25 cellular contexts compared by ENCODE assay signal in genomic region chr6:29345380-29345779, GRCh38. TPM values are rescaled to one million over a fixed set of nuclear protein-coding genes. Genes with fewer than 3 reads are reported as not detected.
A peak's percentile ranks its signal among the peaks of the same experiment; 100 is the strongest.
DNase-seq lines count a peak whose midpoint lies in the region; ATAC-seq, FAIRE-seq and TF ChIP-seq lines count a peak whose summit lies in the region.
"Had no signal": no experiment of that assay in that cellular context is flagged by ENCODE, and none has a peak within 500 bp of the region (broad histone marks: within the 10 kb centered on the region; RNA-seq: fewer than 3 reads in every experiment).

No MANE protein-coding gene starts in this region.

- H2BK5ac ChIP-seq in IMR-90 (ENCODE audit: low read depth, low read length, poor library complexity, severe bottlenecking), result no peak overlapping the region

- no peak overlapping the region for H3K4me2 ChIP-seq in HepG2 (ENCODE audit: low read depth, low read length)
- H3K4me2 ChIP-seq in IMR-90 (ENCODE audit: low read depth, low read length), result no peak overlapping the region
- H3K4me2 ChIP-seq: BLaER1 had no signal

- no peaks in the 10 kb centered on the region for H3K79me1 ChIP-seq in IMR-90 (ENCODE audit: low read depth in 1 of 2, low read length in 2 of 2)

- H3K56ac ChIP-seq in IMR-90 (ENCODE audit: extremely low read depth, insufficient read depth, low read length), result no peak overlapping the region

- H2BK120ac ChIP-seq in IMR-90 (ENCODE audit: low read depth, low read length), result no peak overlapping the region

- BruUV-seq in HepG2 (replicated peaks; lab: Mats Ljungman, UMichigan) (no TSS peak), IMR-90 (replicated peaks; lab: Mats Ljungman, UMichigan) (no TSS peak)

- FAIRE-seq in HepG2 (lab: Jason Lieb, UNC) (no peak), kidney (lab: Jason Lieb, UNC) (peak; percentile 49)
- FAIRE-seq: D721Med, GM12878, GM12892, GM18507 had no signal

- no peak overlapping the region for H3K18ac ChIP-seq in IMR-90 (ENCODE audit: low read depth, low read length)

- H4K91ac ChIP-seq in IMR-90 (ENCODE audit: insufficient read depth, low read depth, low read length), result no peak overlapping the region

- no peak overlapping the region for H2AK9ac ChIP-seq in IMR-90 (replicated peaks; ENCODE audit: low read depth, low read length, poor library complexity)

- H3K79me2 ChIP-seq in HepG2 (ENCODE audit: insufficient read depth, low read length), result no peaks in the 10 kb centered on the region

- no peak for TF ChIP-seq CTCF in HepG2 (CRISPR knock-in tag; IDR thresholded peaks at IDR 0.05)
- TF ChIP-seq CTCF in right lobe of liver (IDR thresholded peaks at IDR 0.05), result no peak
- no peak for TF ChIP-seq CTCF in IMR-90 (conservative IDR thresholded peaks at IDR 0.05; ENCODE audit: low read depth, low read length)
- no peak for TF ChIP-seq CTCF in kidney (IDR thresholded peaks at IDR 0.05; ENCODE audit: borderline replicate concordance, extremely low read depth, insufficient read depth)

- H3K4me1 ChIP-seq in HepG2 (ENCODE audit: insufficient read depth, low read length), result no peaks in the 10 kb centered on the region
- H3K4me1 ChIP-seq in right lobe of liver, result no peaks in the 10 kb centered on the region
- no peaks in the 10 kb centered on the region for H3K4me1 ChIP-seq in IMR-90 (ENCODE audit: control insufficient read depth, insufficient read depth, low read length)
- H3K4me1 ChIP-seq in kidney (ENCODE audit: control insufficient read depth in 1 of 2, insufficient read depth in 1 of 2, low read depth in 1 of 2, low read length in 2 of 2), result no peaks in the 10 kb centered on the region
- H3K4me1 ChIP-seq: BE2C, BLaER1 had no signal

- H2BK15ac ChIP-seq in IMR-90 (ENCODE audit: low read depth, low read length), result no peak overlapping the region

- no peak overlapping the region for H3K4me3 ChIP-seq in HepG2 (replicated peaks in 1 of 3; ENCODE audit: insufficient read depth in 1 of 3, low read depth in 2 of 3, low read length in 3 of 3)
- no peak overlapping the region for H3K4me3 ChIP-seq in right lobe of liver
- no peak overlapping the region for H3K4me3 ChIP-seq in IMR-90 (ENCODE audit: insufficient read depth, low read depth, low read length)
- H3K4me3 ChIP-seq in kidney (ENCODE audit: low read length in 2 of 2), result no peak overlapping the region
- H3K4me3 ChIP-seq: BLaER1, GM12878 had no signal

- H4K8ac ChIP-seq in IMR-90 (ENCODE audit: low read depth in 2 of 2, low read length in 2 of 2), result no peak overlapping the region

- H3K9ac ChIP-seq in HepG2 (ENCODE audit: insufficient read depth, low read depth, low read length) (no peak overlapping the region), IMR-90 (ENCODE audit: low read depth, low read length) (no peak overlapping the region), kidney (ENCODE audit: low read length in 2 of 2) (no peak overlapping the region)
- H3K9ac ChIP-seq: BLaER1 had no signal

- H3K27ac ChIP-seq in HepG2 (ENCODE audit: extremely low read length, insufficient read depth, low read length), result no peak overlapping the region
- no peak overlapping the region for H3K27ac ChIP-seq in right lobe of liver
- no peak overlapping the region for H3K27ac ChIP-seq in IMR-90 (ENCODE audit: insufficient read depth, low read length)
- H3K27ac ChIP-seq in kidney (ENCODE audit: low read depth in 2 of 2, low read length in 2 of 2), result no peak overlapping the region
- H3K27ac ChIP-seq: 22Rv1, BLaER1 had no signal

- WGBS in HepG2 (ENCODE audit: low lambda C conversion rate), result 3% methylated on average over 3 of the region's 3 CpGs
- WGBS in right lobe of liver (ENCODE audit: insufficient coverage, low coverage, low lambda C conversion rate, missing lambda C conversion rate), result 42% methylated on average over 3 of the region's 3 CpGs
- no CpG with 5 or more reads among the region's 3 CpGs for WGBS in IMR-90 (ENCODE audit: extremely low coverage in 2 of 2, insufficient read length in 1 of 2), 2 experiments

- TF ChIP-seq RAD21 in HepG2 (CRISPR knock-in tag; IDR thresholded peaks at IDR 0.05) (no peak), IMR-90 (IDR thresholded peaks at IDR 0.05; ENCODE audit: low read length) (no peak)

- TF ChIP-seq POLR2A in HepG2 (IDR thresholded peaks at IDR 0.05; ENCODE audit: insufficient read depth in 1 of 2, low read depth in 2 of 2, low read length in 2 of 2) (no peak), right lobe of liver (IDR thresholded peaks at IDR 0.05) (no peak), IMR-90 (IDR thresholded peaks at IDR 0.05; ENCODE audit: low read depth, low read length) (no peak)

- H3K4ac ChIP-seq in IMR-90 (ENCODE audit: low read depth, low read length), result no peak overlapping the region

- DNase-seq in HepG2 (ENCODE audit: low spot score) (no peak), right lobe of liver (no peak), IMR-90 (no peak), kidney (no peak), ecto neural progenitor cell (ENCODE audit: low spot score) (no peak), D341Med (ENCODE audit: low spot score) (no peak)
- DNase-seq: ACHN; BE2C; C1 segment of cervical spinal cord; CD4-positive, CD25-positive, alpha-beta regulatory T cell; CD8-positive, alpha-beta memory T cell; COR-L47; DMS79 treated with DMSO at 0.1 percent for 48 hours; GDM1 had no signal

- no peak for ATAC-seq in HepG2
- no peak for ATAC-seq in right lobe of liver
- no peak for ATAC-seq in IMR-90 (ENCODE audit: low read depth)
- ATAC-seq: GM12878 had no signal

- H2AFZ ChIP-seq in HepG2 (ENCODE audit: low read length) (no peak overlapping the region), IMR-90 (replicated peaks; ENCODE audit: low read length, poor library complexity) (no peak overlapping the region)

- H4K5ac ChIP-seq in IMR-90 (ENCODE audit: low read depth, low read length), result no peak overlapping the region

- H3K9me1 ChIP-seq in IMR-90 (ENCODE audit: insufficient read depth, low read length), result no peaks in the 10 kb centered on the region

- TF ChIP-seq EP300 in HepG2 (IDR thresholded peaks at IDR 0.05; ENCODE audit: low read depth in 2 of 2, low read length in 2 of 2) (no peak), HepG2 (CRISPR knock-in tag; IDR thresholded peaks at IDR 0.05; ENCODE audit: borderline replicate concordance) (no peak)

- H3K27me3 ChIP-seq in HepG2 (ENCODE audit: control insufficient read depth in 1 of 2, insufficient read depth in 2 of 2, low read length in 2 of 2) (no peaks in the 10 kb centered on the region), right lobe of liver (no peaks in the 10 kb centered on the region), IMR-90 (ENCODE audit: control insufficient read depth, insufficient read depth, low read length) (no peaks in the 10 kb centered on the region)
- H3K27me3 ChIP-seq: BE2C, BLaER1 had no signal

- H3K36me3 ChIP-seq in HepG2 (replicated peaks in 1 of 2; ENCODE audit: control insufficient read depth in 1 of 2, insufficient read depth in 2 of 2, low read length in 2 of 2), result no peaks in the 10 kb centered on the region
- H3K36me3 ChIP-seq in right lobe of liver, result no peaks in the 10 kb centered on the region
- no peaks in the 10 kb centered on the region for H3K36me3 ChIP-seq in IMR-90 (ENCODE audit: control insufficient read depth, insufficient read depth, low read length)
- H3K36me3 ChIP-seq in kidney (ENCODE audit: control insufficient read depth in 1 of 2, insufficient read depth in 2 of 2, low read length in 2 of 2), result no peaks in the 10 kb centered on the region
- H3K36me3 ChIP-seq: BE2C, BLaER1 had no signal

- CTCF ChIA-PET in HepG2 (lab: Yijun Ruan, JAX; ENCODE audit: low intra/inter-chr PET ratio, low total read pairs) (no interaction called here), IMR-90 (lab: Yijun Ruan, JAX) (no interaction called here)

- POLR2A ChIA-PET in HepG2 (lab: Yijun Ruan, JAX) (no interaction called here), IMR-90 (lab: Charles Lee; ENCODE audit: unreplicated experiment) (no interaction called here)

- no peaks in the 10 kb centered on the region for H4K20me1 ChIP-seq in HepG2 (ENCODE audit: insufficient read depth, low read length)
- H4K20me1 ChIP-seq in IMR-90 (ENCODE audit: insufficient read depth, low read length), result no peaks in the 10 kb centered on the region
- H4K20me1 ChIP-seq: BLaER1 had no signal

- intact Hi-C loops in HepG2 (cut with micrococcal nuclease; ENCODE audit: unreplicated experiment), result no loop called here
- intact Hi-C loops in right lobe of liver (cut with DNase I), result no loop called here
- intact Hi-C loops in IMR-90 (cut with micrococcal nuclease), result no loop called here
- intact Hi-C loops in kidney (cut with DNase I), result no loop called here

- H2BK20ac ChIP-seq in IMR-90 (ENCODE audit: low read depth, low read length), result no peak overlapping the region

- H3K9me3 ChIP-seq in HepG2 (ENCODE audit: low read length), result no peaks in the 10 kb centered on the region
- no peaks in the 10 kb centered on the region for H3K9me3 ChIP-seq in right lobe of liver
- H3K9me3 ChIP-seq in IMR-90 (ENCODE audit: control insufficient read depth, insufficient read depth, low read length), result peaks cover 3% of the 10 kb centered on the region
- no peaks in the 10 kb centered on the region for H3K9me3 ChIP-seq in kidney (ENCODE audit: control insufficient read depth in 1 of 2, low read length in 2 of 2)
- H3K9me3 ChIP-seq: BE2C, BLaER1 had no signal

- dilution Hi-C loops in IMR-90 (cut with HindIII; ENCODE audit: low sequenced_read_pairs, unreplicated experiment), result no loop called here

- no peak overlapping the region for H3K23ac ChIP-seq in IMR-90 (ENCODE audit: low read depth, low read length)

- in situ Hi-C loops in HepG2 (cut with HindIII; ENCODE audit: extremely low pct_ligation_motif_present, low pct_unique_long_range_greater_than_20kb) (no loop called here), IMR-90 (cut with MboI; ENCODE audit: low sequenced_read_pairs) (no loop called here)

- no peak overlapping the region for H2AK5ac ChIP-seq in IMR-90 (ENCODE audit: low read depth, low read length)

- no peak overlapping the region for H3K14ac ChIP-seq in IMR-90 (replicated peaks; ENCODE audit: low read depth, low read length)

RNA-seq across cellular contexts. Expression of gene OR5V1, which starts 23.3 kb away (rescaled TPM):
- not detected in 2 replicates for total RNA-seq in HepG2 (2016; rRNA removed; fragmentation: Illumina TruSeq; extraction: Trizol)
- not detected in 2 replicates for total RNA-seq in HepG2 (2016; cell fraction: cytosol; rRNA removed; fragmentation: Illumina TruSeq; extraction: Trizol; ENCODE audit: low read depth)
- total RNA-seq in HepG2 (2016; cell fraction: insoluble cytoplasmic fraction; rRNA removed; fragmentation: Illumina TruSeq; extraction: Trizol), result not detected in 2 replicates
- total RNA-seq in HepG2 (2016; cell fraction: membrane; rRNA removed; fragmentation: Illumina TruSeq; extraction: Trizol), result not detected in 2 replicates
- not detected in 2 replicates for total RNA-seq in HepG2 (2016; cell fraction: nucleus; rRNA removed; fragmentation: Illumina TruSeq; extraction: Trizol)
- polyA plus RNA-seq in HepG2 (2011; rRNA removed), result not detected in 2 replicates
- not detected in 2 replicates for polyA plus RNA-seq in HepG2 (2011; cell fraction: cytosol; rRNA removed)
- polyA plus RNA-seq in HepG2 (2011; cell fraction: nucleus; rRNA removed), result not detected in 2 replicates
- polyA plus RNA-seq in HepG2 (2012), result not detected in 2 replicates
- not detected in 2 replicates for polyA plus RNA-seq in HepG2 (2016; cell fraction: cytosol; fragmentation: Illumina TruSeq; extraction: Trizol; ENCODE audit: low read depth)
- polyA plus RNA-seq in HepG2 (2016; cell fraction: insoluble cytoplasmic fraction; fragmentation: Illumina TruSeq; extraction: Trizol; ENCODE audit: low read depth), result not detected in 2 replicates
- not detected in 2 replicates for polyA plus RNA-seq in HepG2 (2016; cell fraction: membrane; fragmentation: Illumina TruSeq; extraction: Trizol; ENCODE audit: low read depth)
- not detected in 2 replicates for polyA plus RNA-seq in HepG2 (2016; cell fraction: nucleus; fragmentation: Illumina TruSeq; extraction: Trizol; ENCODE audit: insufficient read depth, low read depth)
- polyA minus RNA-seq in HepG2 (2011; rRNA and poly(A)+ RNA removed; ENCODE audit: low replicate concordance), result not detected in 2 replicates
- not detected in 2 replicates for polyA minus RNA-seq in HepG2 (2011; cell fraction: cytosol; rRNA and poly(A)+ RNA removed)
- polyA minus RNA-seq in HepG2 (2011; cell fraction: nucleus; rRNA and poly(A)+ RNA removed), result not detected in 2 replicates
- total RNA-seq in right lobe of liver, result not detected
- not detected in 2 replicates for total RNA-seq in IMR-90 (2012; rRNA removed)
- not detected in 2 replicates for polyA plus RNA-seq in IMR-90 (2012; rRNA removed)
- polyA plus RNA-seq in IMR-90 (2012; cell fraction: cytosol; rRNA removed), result not detected in 2 replicates
- polyA plus RNA-seq in IMR-90 (2012; cell fraction: nucleus; rRNA removed; ENCODE audit: low replicate concordance), result not detected in 2 replicates
- not detected for total RNA-seq in kidney
- polyA plus RNA-seq in kidney (ENCODE audit: insufficient read depth, low read depth, low replicate concordance), result not detected
- total RNA-seq: A172; A673; CD4-positive, alpha-beta memory T cell; CD4-positive, CD25-positive, alpha-beta regulatory T cell; CD8-positive, alpha-beta memory T cell; GM12878 had no signal
- polyA plus RNA-seq: AG04450; CD14-positive monocyte; CD4-positive, alpha-beta memory T cell; CD4-positive, CD25-positive, alpha-beta regulatory T cell; CD8-positive, alpha-beta memory T cell; GM12878 had no signal

RNA-seq across cellular contexts. Expression of gene OR12D3, which starts 29.7 kb away (rescaled TPM):
- total RNA-seq in HepG2 (2016; rRNA removed; fragmentation: Illumina TruSeq; extraction: Trizol) (not detected in 2 replicates), right lobe of liver (not detected), IMR-90 (2012; rRNA removed) (not detected in 2 replicates), kidney (not detected)
- total RNA-seq in HepG2 (2016; cell fraction: cytosol; rRNA removed; fragmentation: Illumina TruSeq; extraction: Trizol; ENCODE audit: low read depth), result not detected in 2 replicates
- not detected in 2 replicates for total RNA-seq in HepG2 (2016; cell fraction: insoluble cytoplasmic fraction; rRNA removed; fragmentation: Illumina TruSeq; extraction: Trizol)
- not detected in 2 replicates for total RNA-seq in HepG2 (2016; cell fraction: membrane; rRNA removed; fragmentation: Illumina TruSeq; extraction: Trizol)
- total RNA-seq in HepG2 (2016; cell fraction: nucleus; rRNA removed; fragmentation: Illumina TruSeq; extraction: Trizol), result not detected in 2 replicates
- polyA plus RNA-seq in HepG2 (2011; rRNA removed) (not detected in 2 replicates), IMR-90 (2012; rRNA removed) (not detected in 2 replicates), kidney (ENCODE audit: insufficient read depth, low read depth, low replicate concordance) (not detected)
- not detected in 2 replicates for polyA plus RNA-seq in HepG2 (2011; cell fraction: cytosol; rRNA removed)
- not detected in 2 replicates for polyA plus RNA-seq in HepG2 (2011; cell fraction: nucleus; rRNA removed)
- not detected in 2 replicates for polyA plus RNA-seq in HepG2 (2012)
- polyA plus RNA-seq in HepG2 (2016; cell fraction: cytosol; fragmentation: Illumina TruSeq; extraction: Trizol; ENCODE audit: low read depth), result not detected in 2 replicates
- not detected in 2 replicates for polyA plus RNA-seq in HepG2 (2016; cell fraction: insoluble cytoplasmic fraction; fragmentation: Illumina TruSeq; extraction: Trizol; ENCODE audit: low read depth)
- not detected in 2 replicates for polyA plus RNA-seq in HepG2 (2016; cell fraction: membrane; fragmentation: Illumina TruSeq; extraction: Trizol; ENCODE audit: low read depth)
- not detected in 2 replicates for polyA plus RNA-seq in HepG2 (2016; cell fraction: nucleus; fragmentation: Illumina TruSeq; extraction: Trizol; ENCODE audit: insufficient read depth, low read depth)
- not detected in 2 replicates for polyA minus RNA-seq in HepG2 (2011; rRNA and poly(A)+ RNA removed; ENCODE audit: low replicate concordance)
- polyA minus RNA-seq in HepG2 (2011; cell fraction: cytosol; rRNA and poly(A)+ RNA removed), result not detected in 2 replicates
- not detected in 2 replicates for polyA minus RNA-seq in HepG2 (2011; cell fraction: nucleus; rRNA and poly(A)+ RNA removed)
- polyA plus RNA-seq in IMR-90 (2012; cell fraction: cytosol; rRNA removed), result not detected in 2 replicates
- polyA plus RNA-seq in IMR-90 (2012; cell fraction: nucleus; rRNA removed; ENCODE audit: low replicate concordance), result not detected in 2 replicates
- total RNA-seq: A172; A673; CD4-positive, alpha-beta memory T cell; CD4-positive, CD25-positive, alpha-beta regulatory T cell; CD8-positive, alpha-beta memory T cell; GM12878 had no signal
- polyA plus RNA-seq: AG04450; CD14-positive monocyte; CD4-positive, alpha-beta memory T cell; CD4-positive, CD25-positive, alpha-beta regulatory T cell; CD8-positive, alpha-beta memory T cell; GM12878 had no signal

RNA-seq across cellular contexts. Expression of gene OR14J1, which starts 43.9 kb away (rescaled TPM):
- total RNA-seq in HepG2 (2016; rRNA removed; fragmentation: Illumina TruSeq; extraction: Trizol) (not detected in 2 replicates), right lobe of liver (not detected), IMR-90 (2012; rRNA removed) (not detected in 2 replicates), kidney (not detected)
- total RNA-seq in HepG2 (2016; cell fraction: cytosol; rRNA removed; fragmentation: Illumina TruSeq; extraction: Trizol; ENCODE audit: low read depth), result not detected in 2 replicates
- total RNA-seq in HepG2 (2016; cell fraction: insoluble cytoplasmic fraction; rRNA removed; fragmentation: Illumina TruSeq; extraction: Trizol), result not detected in 2 replicates
- total RNA-seq in HepG2 (2016; cell fraction: membrane; rRNA removed; fragmentation: Illumina TruSeq; extraction: Trizol), result not detected in 2 replicates
- not detected in 2 replicates for total RNA-seq in HepG2 (2016; cell fraction: nucleus; rRNA removed; fragmentation: Illumina TruSeq; extraction: Trizol)
- polyA plus RNA-seq in HepG2 (2011; rRNA removed) (0.08 and 0.17 TPM in 2 replicates), IMR-90 (2012; rRNA removed) (not detected in 2 replicates), kidney (ENCODE audit: insufficient read depth, low read depth, low replicate concordance) (not detected)
- polyA plus RNA-seq in HepG2 (2011; cell fraction: cytosol; rRNA removed), result not detected in 2 replicates
- 0.38 and 0.42 TPM in 2 replicates for polyA plus RNA-seq in HepG2 (2011; cell fraction: nucleus; rRNA removed)
- polyA plus RNA-seq in HepG2 (2012), result not detected in 2 replicates
- not detected in 2 replicates for polyA plus RNA-seq in HepG2 (2016; cell fraction: cytosol; fragmentation: Illumina TruSeq; extraction: Trizol; ENCODE audit: low read depth)
- not detected in 2 replicates for polyA plus RNA-seq in HepG2 (2016; cell fraction: insoluble cytoplasmic fraction; fragmentation: Illumina TruSeq; extraction: Trizol; ENCODE audit: low read depth)
- polyA plus RNA-seq in HepG2 (2016; cell fraction: membrane; fragmentation: Illumina TruSeq; extraction: Trizol; ENCODE audit: low read depth), result not detected in 2 replicates
- not detected in 2 replicates for polyA plus RNA-seq in HepG2 (2016; cell fraction: nucleus; fragmentation: Illumina TruSeq; extraction: Trizol; ENCODE audit: insufficient read depth, low read depth)
- polyA minus RNA-seq in HepG2 (2011; rRNA and poly(A)+ RNA removed; ENCODE audit: low replicate concordance), result 2.5 TPM in 1 of 2 replicates, not detected in the other
- not detected in 2 replicates for polyA minus RNA-seq in HepG2 (2011; cell fraction: cytosol; rRNA and poly(A)+ RNA removed)
- polyA minus RNA-seq in HepG2 (2011; cell fraction: nucleus; rRNA and poly(A)+ RNA removed), result 2.2 and 3.3 TPM in 2 replicates
- polyA plus RNA-seq in IMR-90 (2012; cell fraction: cytosol; rRNA removed), result not detected in 2 replicates
- polyA plus RNA-seq in IMR-90 (2012; cell fraction: nucleus; rRNA removed; ENCODE audit: low replicate concordance), result not detected in 2 replicates
- total RNA-seq: A172; A673; CD4-positive, alpha-beta memory T cell; CD4-positive, CD25-positive, alpha-beta regulatory T cell; CD8-positive, alpha-beta memory T cell; GM12878 had no signal
- polyA plus RNA-seq: AG04450; CD14-positive monocyte; CD4-positive, alpha-beta memory T cell; CD4-positive, CD25-positive, alpha-beta regulatory T cell; CD8-positive, alpha-beta memory T cell; GM12878 had no signal

RNA-seq across cellular contexts. Expression of gene OR12D2, which starts 50.1 kb away (rescaled TPM):
- total RNA-seq in HepG2 (2016; rRNA removed; fragmentation: Illumina TruSeq; extraction: Trizol), result not detected in 2 replicates
- total RNA-seq in HepG2 (2016; cell fraction: cytosol; rRNA removed; fragmentation: Illumina TruSeq; extraction: Trizol; ENCODE audit: low read depth), result not detected in 2 replicates
- total RNA-seq in HepG2 (2016; cell fraction: insoluble cytoplasmic fraction; rRNA removed; fragmentation: Illumina TruSeq; extraction: Trizol), result not detected in 2 replicates
- not detected in 2 replicates for total RNA-seq in HepG2 (2016; cell fraction: membrane; rRNA removed; fragmentation: Illumina TruSeq; extraction: Trizol)
- total RNA-seq in HepG2 (2016; cell fraction: nucleus; rRNA removed; fragmentation: Illumina TruSeq; extraction: Trizol), result 0.37 TPM in 1 of 2 replicates, not detected in the other
- polyA plus RNA-seq in HepG2 (2011; rRNA removed), result 0.05 and 0.26 TPM in 2 replicates
- polyA plus RNA-seq in HepG2 (2011; cell fraction: cytosol; rRNA removed), result 0.08 TPM in 1 of 2 replicates, not detected in the other
- polyA plus RNA-seq in HepG2 (2011; cell fraction: nucleus; rRNA removed), result 0.09 and 0.47 TPM in 2 replicates
- polyA plus RNA-seq in HepG2 (2012), result not detected in 2 replicates
- polyA plus RNA-seq in HepG2 (2016; cell fraction: cytosol; fragmentation: Illumina TruSeq; extraction: Trizol; ENCODE audit: low read depth), result not detected in 2 replicates
- polyA plus RNA-seq in HepG2 (2016; cell fraction: insoluble cytoplasmic fraction; fragmentation: Illumina TruSeq; extraction: Trizol; ENCODE audit: low read depth), result not detected in 2 replicates
- polyA plus RNA-seq in HepG2 (2016; cell fraction: membrane; fragmentation: Illumina TruSeq; extraction: Trizol; ENCODE audit: low read depth), result not detected in 2 replicates
- not detected in 2 replicates for polyA plus RNA-seq in HepG2 (2016; cell fraction: nucleus; fragmentation: Illumina TruSeq; extraction: Trizol; ENCODE audit: insufficient read depth, low read depth)
- polyA minus RNA-seq in HepG2 (2011; rRNA and poly(A)+ RNA removed; ENCODE audit: low replicate concordance), result 2.6 TPM in 1 of 2 replicates, not detected in the other
- not detected in 2 replicates for polyA minus RNA-seq in HepG2 (2011; cell fraction: cytosol; rRNA and poly(A)+ RNA removed)
- 2.4 and 3.0 TPM in 2 replicates for polyA minus RNA-seq in HepG2 (2011; cell fraction: nucleus; rRNA and poly(A)+ RNA removed)
- total RNA-seq in right lobe of liver, result not detected
- not detected in 2 replicates for total RNA-seq in IMR-90 (2012; rRNA removed)
- polyA plus RNA-seq in IMR-90 (2012; rRNA removed), result not detected in 2 replicates
- polyA plus RNA-seq in IMR-90 (2012; cell fraction: cytosol; rRNA removed), result not detected in 2 replicates
- polyA plus RNA-seq in IMR-90 (2012; cell fraction: nucleus; rRNA removed; ENCODE audit: low replicate concordance), result not detected in 2 replicates
- total RNA-seq in kidney, result not detected
- not detected for polyA plus RNA-seq in kidney (ENCODE audit: insufficient read depth, low read depth, low replicate concordance)
- total RNA-seq: A172; A673; CD4-positive, alpha-beta memory T cell; CD4-positive, CD25-positive, alpha-beta regulatory T cell; CD8-positive, alpha-beta memory T cell; GM12878 had no signal
- polyA plus RNA-seq: AG04450; CD14-positive monocyte; CD4-positive, alpha-beta memory T cell; CD4-positive, CD25-positive, alpha-beta regulatory T cell; CD8-positive, alpha-beta memory T cell; GM12878 had no signal
